9 cellular contexts compared by ENCODE assay signal in the genomic region with DNA sequence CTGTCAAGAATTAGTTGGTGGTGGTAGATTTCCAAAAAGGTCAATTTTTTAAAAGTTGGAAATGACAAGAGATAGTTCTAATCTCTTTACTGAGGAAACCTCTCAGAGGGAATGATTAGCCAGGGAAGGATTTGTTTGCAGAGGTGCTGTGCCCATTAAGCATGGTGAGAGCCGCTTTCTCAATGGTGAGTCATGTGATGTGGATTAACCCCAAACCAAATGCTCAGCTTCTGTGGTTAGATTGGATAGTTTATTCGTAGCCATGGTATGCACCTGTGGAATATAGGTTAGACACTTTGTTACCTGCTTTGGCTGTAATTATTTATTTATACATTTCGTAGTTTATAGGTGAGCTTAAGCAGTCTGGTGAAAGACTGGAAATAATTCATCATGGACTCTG. TPM values are rescaled to one million over a fixed set of nuclear protein-coding genes. Genes with fewer than 3 reads are reported as not detected.
DNase-seq lines count a peak whose midpoint lies in the region; ATAC-seq, FAIRE-seq and TF ChIP-seq lines count a peak whose summit lies in the region.
"Had no signal": no experiment of that assay in that cellular context is flagged by ENCODE, and none has a peak within 500 bp of the region (broad histone marks: within the 10 kb centered on the region; RNA-seq: fewer than 3 reads in every experiment).

No MANE protein-coding gene starts in this region.

- H3K14ac ChIP-seq in H1 (ENCODE audit: insufficient read length) (no peak overlapping the region), neuronal stem cell (ENCODE audit: low read length) (no peak overlapping the region)

- H3K4me1 ChIP-seq in H1 (replicated peaks in 1 of 4; ENCODE audit: control insufficient read depth in 3 of 4, insufficient read depth in 4 of 4, low read length in 3 of 4) = peaks cover 6 to 35% (median 25%) of the 10 kb centered on the region in 4 experiments
- peaks cover 2 to 7% of the 10 kb centered on the region in 2 donors for H3K4me1 ChIP-seq in neuronal stem cell (ENCODE audit: control insufficient read depth in 2 of 2, insufficient read depth in 1 of 2, low read depth in 1 of 2, low read length in 2 of 2)

- H2AK5ac ChIP-seq in H1 (ENCODE audit: low read depth, low read length) = no peak overlapping the region
- no peak overlapping the region for H2AK5ac ChIP-seq in neuronal stem cell (ENCODE audit: low read depth, low read length)

- TF ChIP-seq EP300 in H1 (IDR thresholded peaks at IDR 0.05; ENCODE audit: borderline replicate concordance in 1 of 2, low read depth in 2 of 2, low read length in 2 of 2) = no peak

- H3K4me2 ChIP-seq in H1 (ENCODE audit: insufficient read depth in 1 of 2, low read depth in 2 of 2, low read length in 2 of 2) (peak overlapping the region in 1 of 2 experiments; percentile 42; a peak in 1 of 4 replicates), neuronal stem cell (ENCODE audit: insufficient read depth, low read length, poor library complexity, severe bottlenecking) (no peak overlapping the region)

- H3K9me3 ChIP-seq in H1 (ENCODE audit: insufficient read depth in 2 of 2, low read depth in 1 of 2, low read length in 1 of 2) = no peaks in the 10 kb centered on the region
- no peaks in the 10 kb centered on the region for H3K9me3 ChIP-seq in neuronal stem cell (replicated peaks in 1 of 2; ENCODE audit: control insufficient read depth in 2 of 2, insufficient read depth in 1 of 2, low read depth in 1 of 2, low read length in 2 of 2)

- H2AFZ ChIP-seq in H1 (ENCODE audit: low read length) = no peak overlapping the region
- H2AFZ ChIP-seq in neuronal stem cell (ENCODE audit: low read length) = no peak overlapping the region

- POLR2A ChIA-PET in H1 (lab: Charles Lee; ENCODE audit: partially characterized antibody) = interaction anchor here (1.0 to 8.0 kb wide), 7 partner anchors 10 to 98 kb away, joined by 3 to 63 read pairs (median 4); no protein-coding TSS in a partner anchor

- DNase-seq in GM03348 (ENCODE audit: low spot score) (peak; percentile 58), NCI-H226 (peak; percentile 73), H1 (ENCODE audit: low read depth in 1 of 2, low spot score in 2 of 2) (no peak), neuronal stem cell (ENCODE audit: low spot score) (no peak), caudate nucleus (lab: John Stamatoyannopoulos, UW) (no peak)
- DNase-seq: activated CD8-positive, alpha-beta memory T cell treated with anti-CD3 and anti-CD28 coated beads, Interleukin-2, amount 50 U/mL, for 48 hours; NCI-H146 had no signal

- no peak for FAIRE-seq in H1 (lab: Jason Lieb, UNC)

- peaks cover 59% of the 10 kb centered on the region in 2 experiments for H4K20me1 ChIP-seq in H1 (replicated peaks in 1 of 2; ENCODE audit: control insufficient read depth in 1 of 2, insufficient read depth in 2 of 2, low read length in 2 of 2)

- H3K36me3 ChIP-seq in H1 (ENCODE audit: control insufficient read depth in 2 of 4, insufficient read depth in 4 of 4, low read length in 3 of 4) = peaks cover 7 to 45% (median 12%) of the 10 kb centered on the region in 4 experiments; a peak in 6 of 8 replicates
- H3K36me3 ChIP-seq in neuronal stem cell (replicated peaks in 1 of 2; ENCODE audit: control insufficient read depth in 2 of 2, insufficient read depth in 2 of 2, low read length in 2 of 2) = peaks cover 21 to 93% of the 10 kb centered on the region in 2 donors

- H4K8ac ChIP-seq in H1 (ENCODE audit: extremely low read depth, insufficient read depth, low read length) (no peak overlapping the region), neuronal stem cell (ENCODE audit: low read depth, low read length) (no peak overlapping the region)

- no peaks in the 10 kb centered on the region for H3K27me3 ChIP-seq in H1 (replicated peaks in 1 of 4; ENCODE audit: control insufficient read depth in 3 of 4, extremely low read depth in 1 of 4, insufficient read depth in 3 of 4, low read length in 3 of 4)
- H3K27me3 ChIP-seq in neuronal stem cell (ENCODE audit: control insufficient read depth in 3 of 3, insufficient read depth in 3 of 3, low read depth in 1 of 3, low read length in 3 of 3) = no peaks in the 10 kb centered on the region

- H2BK12ac ChIP-seq in H1 (ENCODE audit: low read depth, low read length) = no peak overlapping the region
- H2BK12ac ChIP-seq in neuronal stem cell (ENCODE audit: low read length) = no peak overlapping the region

- H3K18ac ChIP-seq in H1 (ENCODE audit: extremely low read depth, low read length) = no peak overlapping the region
- H3K18ac ChIP-seq in neuronal stem cell (ENCODE audit: low read length) = no peak overlapping the region

- no peak overlapping the region for H4K5ac ChIP-seq in H1 (ENCODE audit: insufficient read length, low read depth, low read length)

- H3K4ac ChIP-seq in H1 (replicated peaks; ENCODE audit: insufficient read length, low read depth, low read length) (no peak overlapping the region), neuronal stem cell (ENCODE audit: low read length) (no peak overlapping the region)

- H2BK15ac ChIP-seq in H1 (ENCODE audit: low read length) = no peak overlapping the region
- H2BK15ac ChIP-seq in neuronal stem cell (ENCODE audit: low read length) = no peak overlapping the region

- no peaks in the 10 kb centered on the region; the same call in 1 of the 2 replicates for H3K23me2 ChIP-seq in H1 (ENCODE audit: low read depth, low read length)

- CTCF ChIA-PET in H1 (lab: Charles Lee; ENCODE audit: partially characterized antibody) = interaction anchor here (0.6 to 2.6 kb wide), 10 partner anchors 11 to 104 kb away, joined by 3 to 14 read pairs (median 4); no protein-coding TSS in a partner anchor

- H3K27ac ChIP-seq in H1 (ENCODE audit: low read depth, low read length) (no peak overlapping the region), neuronal stem cell (replicated peaks; ENCODE audit: low read length) (peak overlapping the region; percentile 43), caudate nucleus (ENCODE audit: low read depth, low read length) (no peak overlapping the region)

- H3K79me2 ChIP-seq in H1 (ENCODE audit: control insufficient read depth in 1 of 2, insufficient read depth in 2 of 2, low read length in 2 of 2) = peaks cover 86 to 99% of the 10 kb centered on the region in 2 experiments

- H3K79me1 ChIP-seq in H1 (ENCODE audit: low read depth, low read length) (peaks cover 5% of the 10 kb centered on the region), neuronal stem cell (ENCODE audit: low read depth, low read length) (no peaks in the 10 kb centered on the region)

- H3K56ac ChIP-seq in H1 (replicated peaks; ENCODE audit: insufficient read length, low read depth, low read length) = no peak overlapping the region

- TF ChIP-seq POLR2A in H1 (IDR thresholded peaks at IDR 0.05; ENCODE audit: control extremely low read depth in 1 of 2, low read depth in 2 of 2, low read length in 2 of 2) = no peak

- no peak for TF ChIP-seq RAD21 in H1 (IDR thresholded peaks at IDR 0.05 in 1 of 2, conservative IDR thresholded peaks at IDR 0.05 in 1 of 2; ENCODE audit: low read depth in 2 of 2, low read length in 2 of 2)

- WGBS in H1 (ENCODE audit: extremely low coverage in 1 of 2, insufficient coverage in 1 of 2, insufficient read length in 1 of 2, insufficient replicate concordance in 2 of 2, low coverage in 1 of 2, low lambda C conversion rate in 2 of 2, missing lambda C conversion rate in 1 of 2), 2 experiments = 86% methylated on average over 3 of the region's 3 CpGs; no CpG with 5 or more reads in 1 of the 2 experiments
- no CpG with 5 or more reads among the region's 3 CpGs for WGBS in neuronal stem cell (ENCODE audit: extremely low coverage in 2 of 2, insufficient read length in 2 of 2, insufficient replicate concordance in 1 of 2), 2 donors

- H2BK5ac ChIP-seq in H1 (ENCODE audit: low read depth, low read length) (peak overlapping the region; percentile 5; the same call in 1 of the 2 replicates), neuronal stem cell (ENCODE audit: low read length) (no peak overlapping the region)

- H2BK120ac ChIP-seq in H1 (replicated peaks; ENCODE audit: low read depth, low read length) (no peak overlapping the region), neuronal stem cell (ENCODE audit: low read depth, low read length) (no peak overlapping the region)

- ATAC-seq in HG03196 (IDR thresholded peaks at IDR 0.05; ENCODE audit: unreplicated experiment) (no peak), HG03342 (IDR thresholded peaks at IDR 0.05; ENCODE audit: unreplicated experiment) (no peak)

- H2BK20ac ChIP-seq in H1 (ENCODE audit: low read length) = no peak overlapping the region

- H4K91ac ChIP-seq in H1 (replicated peaks; ENCODE audit: insufficient read length, low read length) = no peak overlapping the region
- no peak overlapping the region for H4K91ac ChIP-seq in neuronal stem cell (ENCODE audit: low read depth, low read length, poor library complexity)

- H3K23ac ChIP-seq in H1 (ENCODE audit: insufficient read length) (no peak overlapping the region), neuronal stem cell (ENCODE audit: low read depth, low read length, poor library complexity) (no peak overlapping the region)

- no peak overlapping the region for H3K9ac ChIP-seq in H1 (replicated peaks in 1 of 4; ENCODE audit: extremely low read depth in 1 of 4, low read depth in 3 of 4, low read length in 3 of 4)
- no peak overlapping the region for H3K9ac ChIP-seq in neuronal stem cell (ENCODE audit: low read depth, low read length, poor library complexity)

- TF ChIP-seq CTCF in H1 (IDR thresholded peaks at IDR 0.05; ENCODE audit: control extremely low read depth in 1 of 3, insufficient read depth in 1 of 3, low read depth in 1 of 3, low read length in 3 of 3) = no peak

- H3K4me3 ChIP-seq in H1 (ENCODE audit: extremely low read depth in 1 of 4, insufficient read depth in 2 of 4, low read depth in 3 of 4, low read length in 4 of 4) (no peak overlapping the region), neuronal stem cell (ENCODE audit: low read length in 2 of 2) (no peak overlapping the region)

RNA-seq across cellular contexts. Expression of a gene that starts 7.1 kb away (rescaled TPM):
- 448 and 474 TPM in 2 replicates for total RNA-seq in H1 (2021; fragmentation: NEBNext Ultra II Directional; extraction: Animal tissue kit (Norgen Biotek cat#: 25700))
- polyA plus RNA-seq in H1 (2011; rRNA removed) = 375 and 545 TPM in 2 replicates
- polyA plus RNA-seq in H1 (2011; cell fraction: cytosol; rRNA removed) = 450 TPM
- 336 TPM for polyA plus RNA-seq in H1 (2011; cell fraction: nucleus; rRNA removed)
- 448 to 587 TPM (median 510 TPM) in 4 replicates for polyA plus RNA-seq in H1 (2012, experiment 1 of 2)
- 158 TPM for polyA plus RNA-seq in H1 (2012, experiment 2 of 2)
- 203 TPM for polyA plus RNA-seq in H1 (2013, experiment 1 of 2)
- 197 TPM for polyA plus RNA-seq in H1 (2013, experiment 2 of 2)
- 127 and 140 TPM in 2 replicates for polyA minus RNA-seq in H1 (2011; rRNA and poly(A)+ RNA removed)
- polyA minus RNA-seq in H1 (2011; cell fraction: cytosol; rRNA and poly(A)+ RNA removed) = 226 TPM
- polyA minus RNA-seq in H1 (2011; cell fraction: nucleus; rRNA and poly(A)+ RNA removed) = 170 TPM
- 112 TPM for polyA plus RNA-seq in neuronal stem cell (2013, experiment 1 of 2)
- polyA plus RNA-seq in neuronal stem cell (2013, experiment 2 of 2) = 111 TPM

RNA-seq across cellular contexts. Expression of a gene that starts 38.8 kb away (rescaled TPM):
- total RNA-seq in H1 (2021; fragmentation: NEBNext Ultra II Directional; extraction: Animal tissue kit (Norgen Biotek cat#: 25700)) = 18.5 and 19.7 TPM in 2 replicates
- polyA plus RNA-seq in H1 (2011; rRNA removed) = 46.2 and 49.2 TPM in 2 replicates
- 29.6 TPM for polyA plus RNA-seq in H1 (2011; cell fraction: cytosol; rRNA removed)
- 45.3 TPM for polyA plus RNA-seq in H1 (2011; cell fraction: nucleus; rRNA removed)
- polyA plus RNA-seq in H1 (2012, experiment 1 of 2) = 15.8 to 27.5 TPM (median 23.1 TPM) in 4 replicates
- polyA plus RNA-seq in H1 (2012, experiment 2 of 2) = 24.2 TPM
- 20.2 TPM for polyA plus RNA-seq in H1 (2013, experiment 1 of 2)
- 22.7 TPM for polyA plus RNA-seq in H1 (2013, experiment 2 of 2)
- polyA minus RNA-seq in H1 (2011; rRNA and poly(A)+ RNA removed) = 9.8 and 10.3 TPM in 2 replicates
- polyA minus RNA-seq in H1 (2011; cell fraction: cytosol; rRNA and poly(A)+ RNA removed) = 17.5 TPM
- 11.9 TPM for polyA minus RNA-seq in H1 (2011; cell fraction: nucleus; rRNA and poly(A)+ RNA removed)
- polyA plus RNA-seq in neuronal stem cell (2013, experiment 1 of 2) = 25.7 TPM
- 24.5 TPM for polyA plus RNA-seq in neuronal stem cell (2013, experiment 2 of 2)

RNA-seq across cellular contexts. Expression of a gene that starts 50.6 kb away (rescaled TPM):
- 0.23 and 0.43 TPM in 2 replicates for total RNA-seq in H1 (2021; fragmentation: NEBNext Ultra II Directional; extraction: Animal tissue kit (Norgen Biotek cat#: 25700))
- 0.06 and 0.17 TPM in 2 replicates for polyA plus RNA-seq in H1 (2011; rRNA removed)
- polyA plus RNA-seq in H1 (2011; cell fraction: cytosol; rRNA removed) = 0.21 TPM
- 0.83 TPM for polyA plus RNA-seq in H1 (2011; cell fraction: nucleus; rRNA removed)
- polyA plus RNA-seq in H1 (2012, experiment 1 of 2) = 0.21 to 0.47 TPM (median 0.39 TPM) in 4 replicates
- polyA plus RNA-seq in H1 (2012, experiment 2 of 2) = not detected
- 0.24 TPM for polyA plus RNA-seq in H1 (2013, experiment 1 of 2)
- polyA plus RNA-seq in H1 (2013, experiment 2 of 2) = 0.31 TPM
- polyA minus RNA-seq in H1 (2011; rRNA and poly(A)+ RNA removed) = not detected in 2 replicates
- not detected for polyA minus RNA-seq in H1 (2011; cell fraction: cytosol; rRNA and poly(A)+ RNA removed)
- polyA minus RNA-seq in H1 (2011; cell fraction: nucleus; rRNA and poly(A)+ RNA removed) = not detected
- polyA plus RNA-seq in neuronal stem cell (2013, experiment 1 of 2) = 1.2 TPM
- polyA plus RNA-seq in neuronal stem cell (2013, experiment 2 of 2) = 1.2 TPM

Comparison
In these comparisons a context has a peak if more than half of its experiments do, and no peak if none do; other contexts are left out.
1. DNase-seq: peak in GM03348 (single experiment) and NCI-H226 (single experiment); none in H1 (0 of 2), neuronal stem cell (single experiment) and caudate nucleus (0 of 61).